Comparison of ENCODE assay signal across 1 cellular context in genomic region chr12:52052471-52053186, GRCh38.
TF ChIP-seq lines count a peak whose summit lies in the region.

No MANE protein-coding gene starts in this region.

TF ChIP-seq in IMR-90, 13 proteins besides CTCF, POLR2A, EP300 and RAD21:
- TF ChIP-seq, protein P1, sequence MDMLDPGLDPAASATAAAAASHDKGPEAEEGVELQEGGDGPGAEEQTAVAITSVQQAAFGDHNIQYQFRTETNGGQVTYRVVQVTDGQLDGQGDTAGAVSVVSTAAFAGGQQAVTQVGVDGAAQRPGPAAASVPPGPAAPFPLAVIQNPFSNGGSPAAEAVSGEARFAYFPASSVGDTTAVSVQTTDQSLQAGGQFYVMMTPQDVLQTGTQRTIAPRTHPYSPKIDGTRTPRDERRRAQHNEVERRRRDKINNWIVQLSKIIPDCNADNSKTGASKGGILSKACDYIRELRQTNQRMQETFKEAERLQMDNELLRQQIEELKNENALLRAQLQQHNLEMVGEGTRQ (IDR thresholded peaks at IDR 0.05; ENCODE audit: low read depth, low read length): peak; percentile 44
- TF ChIP-seq MAFK (IDR thresholded peaks at IDR 0.05; ENCODE audit: low read depth, low read length): no peak
- no peak for TF ChIP-seq MXI1 (IDR thresholded peaks at IDR 0.05; ENCODE audit: borderline replicate concordance, low read depth, low read length)
- no peak for TF ChIP-seq CEBPB (IDR thresholded peaks at IDR 0.05; ENCODE audit: low read depth, low read length)
- TF ChIP-seq RFX5 (IDR thresholded peaks at IDR 0.05; ENCODE audit: low read depth, low read length): no peak
- no peak for TF ChIP-seq ELK1 (IDR thresholded peaks at IDR 0.05; ENCODE audit: borderline replicate concordance, low read depth, low read length)
- peak; percentile 97 for TF ChIP-seq CHD1 (IDR thresholded peaks at IDR 0.05; ENCODE audit: low read depth, low read length)
- TF ChIP-seq FOS (IDR thresholded peaks at IDR 0.05; ENCODE audit: low read depth, low read length): 0 out of 2 replicates have a peak, but pooled peaks have one; percentile 2
- TF ChIP-seq SMC3 (IDR thresholded peaks at IDR 0.05; ENCODE audit: low read depth, low read length): no peak
- TF ChIP-seq RCOR1 (IDR thresholded peaks at IDR 0.05; ENCODE audit: insufficient replicate concordance, low read length): no peak
- no peak for TF ChIP-seq BHLHE40 (IDR thresholded peaks at IDR 0.05; ENCODE audit: low read depth, low read length)
- no peak; the same call in 1 of the 2 replicates for TF ChIP-seq MAZ (IDR thresholded peaks at IDR 0.05; ENCODE audit: borderline replicate concordance, low read depth, low read length)
- no peak for TF ChIP-seq NFE2L2 (IDR thresholded peaks at IDR 0.05; ENCODE audit: low read depth, low read length)
